Comparison of ENCODE assay signal across 18 cellular contexts in the genomic region with DNA sequence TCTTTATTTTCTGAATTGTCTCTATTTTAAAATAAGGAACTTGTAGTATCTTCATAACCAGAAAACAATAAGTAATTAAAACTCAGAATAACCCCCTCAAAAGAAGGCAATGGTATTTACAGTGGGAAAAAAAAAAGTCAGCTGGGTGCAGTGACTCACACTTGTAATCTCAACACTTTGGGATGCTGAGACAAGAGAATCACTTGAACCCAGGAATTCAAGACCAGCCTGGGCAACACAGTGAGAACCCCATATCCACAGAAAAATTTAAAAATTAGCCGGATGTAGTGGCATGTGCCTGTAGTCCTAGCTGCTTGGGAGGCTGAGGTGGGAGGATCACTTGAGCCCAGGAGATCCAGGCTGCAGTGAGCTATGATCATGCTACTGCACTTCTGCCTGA. TPM values are rescaled to one million over a fixed set of nuclear protein-coding genes. Genes with fewer than 3 reads are reported as not detected.
A peak's percentile ranks its signal among the peaks of the same experiment; 100 is the strongest.
DNase-seq lines count a peak whose midpoint lies in the region; ATAC-seq, FAIRE-seq and TF ChIP-seq lines count a peak whose summit lies in the region.
"Had no signal": no experiment of that assay in that cellular context is flagged by ENCODE, and none has a peak within 500 bp of the region (broad histone marks: within the 10 kb centered on the region; RNA-seq: fewer than 3 reads in every experiment).

No MANE protein-coding gene starts in this region.

- peaks cover under 1% of the 10 kb centered on the region for H3K27me3 ChIP-seq in bronchial epithelial cell (ENCODE audit: control insufficient read depth, insufficient read depth, low read length)
- H3K27me3 ChIP-seq: left lung had no signal

- H3K36me3 ChIP-seq in bronchial epithelial cell (ENCODE audit: control insufficient read depth, insufficient read depth, low read length) = no peaks in the 10 kb centered on the region
- H3K36me3 ChIP-seq: left lung had no signal

- ATAC-seq in GM21367 (IDR thresholded peaks at IDR 0.05; ENCODE audit: unreplicated experiment) = no peak
- ATAC-seq: CD8-positive, alpha-beta T cell; GM23338; left lung; T-helper 17 cell had no signal

- peak; percentile 42 for DNase-seq in ACHN
- peak; percentile 60 for DNase-seq in HT1080 (ENCODE audit: low read depth)
- peak; percentile 58 for DNase-seq in bronchial epithelial cell (ENCODE audit: low read depth)
- DNase-seq in iris pigment epithelial cell (ENCODE audit: low read depth) = peak; percentile 57
- DNase-seq in HT-29 (ENCODE audit: low spot score) = no peak
- no peak for DNase-seq in AG08395 (ENCODE audit: low spot score)
- no peak for DNase-seq in anterior cingulate cortex (lab: John Stamatoyannopoulos, UW)
- DNase-seq: activated CD4-positive, alpha-beta memory T cell treated with anti-CD3 and anti-CD28 coated beads, Interleukin-2, amount 10 ng/mL, durations not matched to agents 7 days and 5 days; activated T-cell treated with anti-CD3 and anti-CD28 coated beads, Interleukin-2, amount 50 U/mL, for 1 hour; CD8-positive, alpha-beta T cell; DMS79; left lung; NCI-H1417; NCI-H526 treated with DMSO at 0.1 percent for 48 hours; SHP77 treated with DMSO at 0.1 percent for 48 hours; T-helper 17 cell had no signal

- in situ Hi-C loops in ACHN (cut with HindIII; ENCODE audit: low pct_ligation_motif_present, low pct_unique_long_range_greater_than_20kb, low sequenced_read_pairs) = no loop called here

- H3K4me3 ChIP-seq in bronchial epithelial cell (ENCODE audit: low read depth, low read length) = no peak overlapping the region
- H3K4me3 ChIP-seq: GM23338, left lung had no signal

- TF ChIP-seq CTCF in bronchial epithelial cell (IDR thresholded peaks at IDR 0.05; ENCODE audit: insufficient read depth, low read length, severe bottlenecking) = no peak

- no peak for FAIRE-seq in bronchial epithelial cell (lab: Jason Lieb, UNC)

RNA-seq across cellular contexts. Expression of gene ADAM11, which starts 33.5 kb away (rescaled TPM):
- total RNA-seq in HT1080 (2014; rRNA removed; shearing (Covaris generic)) = 2.8 and 3.4 TPM in 2 replicates
- 1.7 and 2.9 TPM in 2 replicates for polyA plus RNA-seq in HT1080 (2015; cell fraction: cytosol; rRNA removed)
- 4.5 and 6.0 TPM in 2 replicates for polyA plus RNA-seq in HT1080 (2015; cell fraction: nucleus; rRNA removed)
- total RNA-seq in bronchial epithelial cell = 0.13 and 0.53 TPM in 2 replicates
- 0.05 and 0.20 TPM in 2 replicates for total RNA-seq in HT-29 (2014; rRNA removed; shearing (Covaris generic))

RNA-seq across cellular contexts. Expression of gene GJC1, which starts 37.8 kb away (rescaled TPM):
- total RNA-seq in HT1080 (2014; rRNA removed; shearing (Covaris generic)) = 26.0 and 42.7 TPM in 2 replicates
- polyA plus RNA-seq in HT1080 (2015; cell fraction: cytosol; rRNA removed) = 24.4 and 25.9 TPM in 2 replicates
- 27.3 and 29.2 TPM in 2 replicates for polyA plus RNA-seq in HT1080 (2015; cell fraction: nucleus; rRNA removed)
- 0.53 and 2.4 TPM in 2 replicates for total RNA-seq in bronchial epithelial cell
- not detected in 2 replicates for total RNA-seq in HT-29 (2014; rRNA removed; shearing (Covaris generic))
- total RNA-seq: CD8-positive, alpha-beta T cell; T-helper 17 cell had no signal

RNA-seq across cellular contexts. Expression of gene HIGD1B, which starts 55.4 kb away (rescaled TPM):
- total RNA-seq in HT1080 (2014; rRNA removed; shearing (Covaris generic)) = not detected in 2 replicates
- not detected in 2 replicates for polyA plus RNA-seq in HT1080 (2015; cell fraction: cytosol; rRNA removed)
- not detected in 2 replicates for polyA plus RNA-seq in HT1080 (2015; cell fraction: nucleus; rRNA removed)
- total RNA-seq in bronchial epithelial cell = not detected in 2 replicates
- not detected in 2 replicates for total RNA-seq in HT-29 (2014; rRNA removed; shearing (Covaris generic))
- total RNA-seq: activated CD4-positive, alpha-beta memory T cell treated with anti-CD3 and anti-CD28 coated beads, Interleukin-2, amount 10 ng/mL, durations not matched to agents 7 days and 5 days; CD8-positive, alpha-beta T cell; GM23338; T-helper 17 cell had no signal
- polyA plus RNA-seq: GM23338 had no signal

Comparison
In these comparisons a context has a peak if more than half of its experiments do, and no peak if none do; other contexts are left out.
1. DNase-seq: peak in ACHN (single experiment), HT1080 (single experiment), bronchial epithelial cell (single experiment) and iris pigment epithelial cell (single experiment); none in HT-29 (single experiment), AG08395 (single experiment) and anterior cingulate cortex (0 of 58).